1 cellular context compared by ENCODE assay signal in genomic region chr22:47307326-47307725, GRCh38.
TF ChIP-seq lines count a peak whose summit lies in the region.

No MANE protein-coding gene starts in this region.

TF ChIP-seq in K562, 482 proteins besides CTCF, POLR2A, EP300 and RAD21 (continued from another document and continues in another):
- TF ChIP-seq JUNB (CRISPR knock-in tag; conservative IDR thresholded peaks at IDR 0.05) (0 out of 2 replicates have a peak, but pooled peaks have one; percentile 34), ZNF77 (CRISPR knock-in tag; IDR thresholded peaks at IDR 0.05) (no peak), BACH1 (tag; IDR thresholded peaks at IDR 0.05) (peak; percentile 95), DNMT1 (IDR thresholded peaks at IDR 0.05) (no peak), GABPB1 (CRISPR knock-in tag; IDR thresholded peaks at IDR 0.05) (no peak), DPF2 (IDR thresholded peaks at IDR 0.05) (peak; percentile 52; the same call in 1 of the 2 replicates), AFF4 (CRISPR knock-in tag; IDR thresholded peaks at IDR 0.05) (no peak), TCF7 (IDR thresholded peaks at IDR 0.05; ENCODE audit: borderline replicate concordance) (no peak), DACH1 (IDR thresholded peaks at IDR 0.05; ENCODE audit: partially characterized antibody) (no peak), BMI1 (IDR thresholded peaks at IDR 0.05; ENCODE audit: low read length) (no peak), THAP12 (CRISPR knock-in tag; IDR thresholded peaks at IDR 0.05) (no peak), MAFF (IDR thresholded peaks at IDR 0.05; ENCODE audit: low read length) (peak; percentile 96), GATAD2B (IDR thresholded peaks at IDR 0.05; ENCODE audit: borderline replicate concordance) (no peak), E2F1 (CRISPR knock-in tag; IDR thresholded peaks at IDR 0.05) (no peak), CHD1 (IDR thresholded peaks at IDR 0.05; ENCODE audit: low read length) (no peak), ZNF143 (CRISPR knock-in tag; IDR thresholded peaks at IDR 0.05) (no peak), SNAPC5 (CRISPR knock-in tag; IDR thresholded peaks at IDR 0.05) (no peak), ILF3 (IDR thresholded peaks at IDR 0.05; ENCODE audit: borderline replicate concordance) (no peak), ZNF3 (CRISPR knock-in tag; IDR thresholded peaks at IDR 0.05) (no peak), ZC3H8 (IDR thresholded peaks at IDR 0.05) (no peak), TEAD4 (IDR thresholded peaks at IDR 0.05; ENCODE audit: low read length) (no peak), TEAD4 (CRISPR knock-in tag; IDR thresholded peaks at IDR 0.05; ENCODE audit: borderline replicate concordance) (no peak), ZBTB40 (IDR thresholded peaks at IDR 0.05) (no peak), ZBTB40 (CRISPR knock-in tag; IDR thresholded peaks at IDR 0.05) (no peak), ARID1B (IDR thresholded peaks at IDR 0.05) (peak; percentile 37; the same call in 1 of the 2 replicates), ZBTB17 (CRISPR knock-in tag; IDR thresholded peaks at IDR 0.05) (no peak), RAD51 (IDR thresholded peaks at IDR 0.05; ENCODE audit: borderline replicate concordance, low read depth) (no peak), VEZF1 (CRISPR knock-in tag; IDR thresholded peaks at IDR 0.05) (no peak), COPS2 (conservative IDR thresholded peaks at IDR 0.05) (no peak), POLR3A (IDR thresholded peaks at IDR 0.05; ENCODE audit: borderline replicate concordance, extremely low read depth, insufficient read depth, insufficient read length) (no peak), C11orf30 (IDR thresholded peaks at IDR 0.05; ENCODE audit: low read depth) (peak; percentile 99), RCOR1 (IDR thresholded peaks at IDR 0.05; ENCODE audit: borderline replicate concordance in 1 of 2, low read depth in 2 of 2, low read length in 2 of 2) (peak in 1 of 2 experiments; percentile 66; a peak in 2 of 4 replicates), NFE2L1 (tag; IDR thresholded peaks at IDR 0.05; ENCODE audit: borderline replicate concordance, low read depth) (peak; percentile 88), PRDM10 (IDR thresholded peaks at IDR 0.05; ENCODE audit: partially characterized antibody) (peak; percentile 9), CTBP1 (IDR thresholded peaks at IDR 0.05; ENCODE audit: borderline replicate concordance) (peak; percentile 67; the same call in 1 of the 2 replicates), ZNF282 (CRISPR knock-in tag; IDR thresholded peaks at IDR 0.05) (no peak), CREB1 (IDR thresholded peaks at IDR 0.05) (no peak), CREB1 (CRISPR knock-in tag; IDR thresholded peaks at IDR 0.05) (no peak), JUND (IDR thresholded peaks at IDR 0.05; ENCODE audit: borderline replicate concordance, low read depth, low read length) (peak; percentile 61), JUND (tag; IDR thresholded peaks at IDR 0.05; ENCODE audit: borderline replicate concordance, low read depth, low read length) (peak; percentile 45; the same call in 1 of the 3 replicates), SRSF9 (IDR thresholded peaks at IDR 0.05; ENCODE audit: borderline replicate concordance, low read depth, low read length) (no peak), ZNF217 (CRISPR knock-in tag; IDR thresholded peaks at IDR 0.05) (no peak), FOXK1 (CRISPR knock-in tag; IDR thresholded peaks at IDR 0.05; ENCODE audit: borderline replicate concordance) (no peak), FOSL1 (tag; conservative IDR thresholded peaks at IDR 0.05) (peak; percentile 63)
